ENCODE assay signal across 8 cellular contexts in the genomic region with DNA sequence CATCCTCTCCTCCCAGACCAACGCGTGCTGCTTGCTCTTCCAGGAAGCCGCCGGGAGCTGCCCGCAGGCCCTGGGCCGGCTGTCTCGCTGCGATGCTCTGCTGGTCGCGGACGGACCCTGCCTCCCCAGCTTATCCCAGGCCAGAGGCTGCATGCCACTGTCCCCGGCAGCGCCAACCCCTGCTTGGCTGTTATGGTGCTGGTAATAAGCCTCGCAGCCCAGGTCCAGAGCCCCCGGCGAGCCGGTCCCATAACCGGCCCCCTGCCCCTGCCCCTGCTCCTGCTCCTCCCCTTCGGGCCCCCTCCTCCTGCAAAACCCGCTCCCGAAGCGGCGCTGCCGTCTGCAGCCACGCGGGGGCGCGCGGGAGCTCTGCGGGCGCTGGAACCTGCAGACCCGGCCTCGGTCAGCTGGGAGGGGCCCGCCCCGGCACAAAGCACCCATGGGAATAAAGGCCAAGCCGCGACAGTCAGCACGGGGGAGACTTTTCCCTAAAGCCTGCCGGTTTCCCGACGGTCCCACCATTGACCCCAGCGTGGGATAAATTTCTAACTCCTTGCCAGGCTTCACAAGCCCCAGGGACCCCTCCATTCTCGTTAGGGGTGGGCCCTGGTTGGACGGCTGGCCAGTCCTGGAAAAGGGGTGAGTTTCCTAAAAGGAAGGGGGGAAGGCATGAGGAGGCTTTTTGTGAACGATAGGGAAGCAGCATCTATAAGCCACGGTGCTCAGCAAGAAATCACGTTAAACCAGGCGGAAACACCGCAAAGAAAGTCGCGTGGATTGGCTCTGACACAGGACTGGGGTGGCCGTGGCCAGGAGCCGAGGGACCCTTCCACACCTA. TPM values are rescaled to one million over a fixed set of nuclear protein-coding genes. Genes with fewer than 3 reads are reported as not detected.
DNase-seq lines count a peak whose midpoint lies in the region; ATAC-seq and TF ChIP-seq lines count a peak whose summit lies in the region.

No MANE protein-coding gene starts in this region.

- peaks cover 33% of the 10 kb centered on the region for H3K4me1 ChIP-seq in hepatocyte (ENCODE audit: insufficient read depth)

- TF ChIP-seq CTCF in hepatocyte (IDR thresholded peaks at IDR 0.05; ENCODE audit: poor library complexity) (peak; percentile 100), retinal pigment epithelial cell (conservative IDR thresholded peaks at IDR 0.05; ENCODE audit: low read depth, low read length) (peak; percentile 87)

- H3K4me3 ChIP-seq in hepatocyte, result no peak overlapping the region
- H3K4me3 ChIP-seq in retinal pigment epithelial cell (ENCODE audit: low read length), result no peak overlapping the region

- H4K20me1 ChIP-seq in hepatocyte (ENCODE audit: insufficient read depth, poor library complexity, severe bottlenecking), result no peaks in the 10 kb centered on the region

- no peaks in the 10 kb centered on the region for H3K36me3 ChIP-seq in hepatocyte (replicated peaks; ENCODE audit: insufficient read depth, low read depth)

- H3K9me3 ChIP-seq in T-helper 17 cell (ENCODE audit: control insufficient read depth, low read length, poor library complexity, severe bottlenecking) (no peaks in the 10 kb centered on the region), hepatocyte (ENCODE audit: low read depth) (no peaks in the 10 kb centered on the region)

- H3K27me3 Mint-ChIP-seq in T-helper 17 cell, result peaks cover 45% of the 10 kb centered on the region

- H3K4me2 ChIP-seq in hepatocyte, result peak overlapping the region; percentile 85

- ATAC-seq in T-helper 17 cell (peak; percentile 49), HG03460 (IDR thresholded peaks at IDR 0.05; ENCODE audit: unreplicated experiment) (no peak)

- H3K27me3 ChIP-seq in hepatocyte, result peaks cover 7% of the 10 kb centered on the region

- 23% methylated on average over 35 of the region's 53 CpGs for WGBS in hepatocyte (ENCODE audit: low lambda C conversion rate, missing lambda C conversion rate)

- no peak overlapping the region for H3K27ac Mint-ChIP-seq in T-helper 17 cell

- H3K4me3 Mint-ChIP-seq in T-helper 17 cell, result peak overlapping the region; percentile 9

- H3K4me1 Mint-ChIP-seq in T-helper 17 cell, result peaks cover 2% of the 10 kb centered on the region

- DNase-seq in ELR (ENCODE audit: low read depth), result peak; percentile 62
- peak; percentile 38 for DNase-seq in NCI-H1105 (lab: John Stamatoyannopoulos, UW)
- peak; percentile 66 to 75 (median 69) for DNase-seq in T-helper 17 cell
- DNase-seq in anterior cingulate cortex (lab: John Stamatoyannopoulos, UW), result peak in 50 of 58 donors; percentile 23 to 88 (median 52)
- DNase-seq in hepatocyte (ENCODE audit: low spot score), result peak; percentile 91
- no peak for DNase-seq in retinal pigment epithelial cell (ENCODE audit: low read depth)
- DNase-seq in NCI-H2029 treated with DMSO at 0.1 percent for 48 hours (lab: John Stamatoyannopoulos, UW), result no peak

- peak overlapping the region; percentile 32 for H2AFZ ChIP-seq in hepatocyte

- H3K36me3 Mint-ChIP-seq in T-helper 17 cell (ENCODE audit: low read depth), result peaks cover 8% of the 10 kb centered on the region

- peak overlapping the region; percentile 96 for H3K27ac ChIP-seq in hepatocyte

- no peaks in the 10 kb centered on the region for H3K79me2 ChIP-seq in hepatocyte

- no peaks in the 10 kb centered on the region for H3K9me2 ChIP-seq in hepatocyte (replicated peaks; ENCODE audit: insufficient read depth)

RNA-seq across cellular contexts. Expression of gene ENPP7, which starts 11.2 kb away (rescaled TPM):
- total RNA-seq in T-helper 17 cell (not detected), hepatocyte (21.3 and 22.2 TPM in 2 replicates)
- polyA plus RNA-seq in hepatocyte, result 22.7 and 30.2 TPM in 2 replicates

RNA-seq across cellular contexts. Expression of gene CBX2, which starts 36.0 kb away (rescaled TPM):
- total RNA-seq in T-helper 17 cell (under 1 TPM in 1 of 2 donors, not detected in 1; 0.18 TPM), hepatocyte (11.8 and 16.3 TPM in 2 replicates)
- 8.6 and 11.6 TPM in 2 replicates for polyA plus RNA-seq in hepatocyte

RNA-seq across cellular contexts. Expression of gene CBX8, which starts 54.9 kb away (rescaled TPM):
- total RNA-seq in T-helper 17 cell (1 to 10 TPM; 2.5 to 3.6 TPM), hepatocyte (4.3 and 8.6 TPM in 2 replicates)
- polyA plus RNA-seq in hepatocyte, result 6.5 and 8.3 TPM in 2 replicates

Comparison
In these comparisons a context has a peak if more than half of its experiments do, and no peak if none do; other contexts are left out.
1. DNase-seq: peak in ELR (single experiment), NCI-H1105 (single experiment), T-helper 17 cell (3 of 3), anterior cingulate cortex (50 of 58) and hepatocyte (single experiment); none in retinal pigment epithelial cell (single experiment) and NCI-H2029 treated with DMSO at 0.1 percent for 48 hours (single experiment).
2. RNA of gene ENPP7, which starts 11.2 kb away (total RNA-seq): 21.3 to 22.2 TPM in hepatocyte; not detected in T-helper 17 cell; every median in the first group is over 10 times any median in the second.
3. RNA of gene CBX2, which starts 36.0 kb away (total RNA-seq): 11.8 to 16.3 TPM in hepatocyte; 0.18 TPM in T-helper 17 cell; every median in the first group is over 10 times any median in the second.